Comparison of ENCODE assay signal across 32 cellular contexts in the genomic region with DNA sequence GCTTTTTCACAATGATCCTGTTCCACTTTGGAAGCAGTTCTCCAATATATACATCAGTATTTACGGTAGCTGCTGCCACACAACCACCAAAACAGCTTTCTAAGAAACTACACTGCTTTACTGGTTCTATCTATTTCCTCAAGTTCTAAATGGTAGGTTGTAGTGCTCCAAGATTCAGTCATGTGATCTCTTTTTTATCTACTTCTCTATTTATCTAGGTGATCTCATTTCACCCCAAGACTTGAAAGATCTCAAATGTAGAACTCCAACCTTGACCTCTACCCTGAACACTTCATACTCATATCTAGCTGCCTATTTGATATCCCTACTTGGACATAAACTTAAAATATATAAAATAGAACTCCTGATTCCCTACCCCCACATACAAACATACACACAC.
"Had no signal": no experiment of that assay in that cellular context is flagged by ENCODE, and none has a peak within 500 bp of the region (broad histone marks: within the 10 kb centered on the region; RNA-seq: fewer than 3 reads in every experiment).

No MANE protein-coding gene starts in this region.

- H3K27me3 ChIP-seq: brain microvascular endothelial cell, esophagus muscularis mucosa, foreskin keratinocyte, gastrocnemius medialis, heart left ventricle had no signal

- ATAC-seq: activated CD4-positive, CD25-positive, alpha-beta regulatory T cell treated with anti-CD3 and anti-CD28 coated beads, Interleukin-2, amount 50 U/mL, for 24 hours; activated CD8-positive, alpha-beta T cell treated with anti-CD3 and anti-CD28 coated beads for 36 hours; activated T-cell treated with anti-CD3 and anti-CD28 coated beads, Interleukin-2, amount 50 U/mL, for 4 hours; activated T-helper 17 cell treated with anti-CD3 and anti-CD28 coated beads, Interleukin-2, amount 50 U/mL, for 72 hours; effector memory CD8-positive, alpha-beta T cell; foreskin keratinocyte; gastrocnemius medialis; heart left ventricle; T-helper 17 cell had no signal

- H3K4me1 ChIP-seq: gastrocnemius medialis had no signal

- DNase-seq: activated B cell treated with CpG ODN at 0.5 μM for 24 hours; activated CD4-positive, alpha-beta T cell treated with anti-CD3 and anti-CD28 coated beads for 48 hours; activated CD4-positive, alpha-beta T cell treated with anti-CD3 and anti-CD28 coated beads, Interleukin-2, amount 50 U/mL, for 1 hour; activated CD4-positive, alpha-beta T cell treated with anti-CD3 and anti-CD28 coated beads, Interleukin-2, amount 50 U/mL, for 48 hours; activated CD8-positive, alpha-beta memory T cell treated with anti-CD3 and anti-CD28 coated beads for 24 hours; activated CD8-positive, alpha-beta T cell treated with anti-CD3 and anti-CD28 coated beads for 36 hours; activated effector memory CD4-positive, alpha-beta T cell treated with Interleukin-2 at 50 U/mL for 16 hours; activated gamma-delta T cell treated with Interleukin-2 at 50 U/mL for 16 hours; activated naive CD4-positive, alpha-beta T cell treated with anti-CD3 and anti-CD28 coated beads, Interleukin-2, amount 50 U/mL, for 16 hours; activated naive CD4-positive, alpha-beta T cell treated with Interleukin-2 at 50 U/mL for 16 hours; activated T-cell treated with anti-CD3 and anti-CD28 coated beads, Interleukin-2, amount 50 U/mL, for 4 hours; amniotic stem cell; anterior cingulate cortex; brain microvascular endothelial cell; dorsolateral prefrontal cortex; effector memory CD8-positive, alpha-beta T cell; erythroblast; gastrocnemius medialis; glutamatergic neuron; heart left ventricle; T-helper 17 cell; T1000; WERI-Rb-1 had no signal

- H3K27ac ChIP-seq: brain microvascular endothelial cell, dorsolateral prefrontal cortex, esophagus muscularis mucosa, foreskin keratinocyte, gastrocnemius medialis, heart left ventricle, WERI-Rb-1 had no signal

- H3K27ac Mint-ChIP-seq: activated B cell treated with CpG ODN at 0.5 μM for 24 hours; activated CD8-positive, alpha-beta T cell treated with anti-CD3 and anti-CD28 coated beads for 36 hours; activated naive CD8-positive, alpha-beta T cell; dendritic cell treated with granulocyte-macrophage colony-stimulating factor and Interleukin-4, amounts not matched to agents 40 ng/mL and 50 ng/mL, for 4 days; effector memory CD8-positive, alpha-beta T cell; T-helper 17 cell; T-helper 2 cell treated with Interferon-gamma antibody and Interleukin-4, amounts not matched to agents 5 μg/mL and 100 μg/mL, for 36 hours had no signal

- H3K9me3 Mint-ChIP-seq: activated T-helper 17 cell treated with anti-CD3 and anti-CD28 coated beads, Interleukin-2, amount 50 U/mL, for 72 hours; central memory CD8-positive, alpha-beta T cell; dendritic cell treated with granulocyte-macrophage colony-stimulating factor and Interleukin-4, amounts not matched to agents 40 ng/mL and 50 ng/mL, for 4 days; effector memory CD8-positive, alpha-beta T cell had no signal

- H3K36me3 ChIP-seq: brain microvascular endothelial cell, esophagus muscularis mucosa, gastrocnemius medialis, heart left ventricle, WERI-Rb-1 had no signal

- H3K9me3 ChIP-seq: esophagus muscularis mucosa, gastrocnemius medialis had no signal

- H3K4me3 ChIP-seq: coronary artery, dorsolateral prefrontal cortex, esophagus muscularis mucosa, gastrocnemius medialis, heart left ventricle had no signal

- H3K4me3 Mint-ChIP-seq: activated B cell treated with CpG ODN at 0.5 μM for 24 hours; activated CD8-positive, alpha-beta T cell treated with anti-CD3 and anti-CD28 coated beads for 36 hours; activated naive CD8-positive, alpha-beta T cell; activated T-cell treated with anti-CD3 and anti-CD28 coated beads, Interleukin-2, amount 50 U/mL, for 4 hours; activated T-helper 17 cell treated with anti-CD3 and anti-CD28 coated beads, Interleukin-2, amount 50 U/mL, for 72 hours; central memory CD8-positive, alpha-beta T cell; dendritic cell treated with granulocyte-macrophage colony-stimulating factor and Interleukin-4, amounts not matched to agents 40 ng/mL and 50 ng/mL, for 4 days; effector memory CD8-positive, alpha-beta T cell; T-helper 17 cell; T-helper 2 cell treated with Interferon-gamma antibody and Interleukin-4, amounts not matched to agents 5 μg/mL and 100 μg/mL, for 36 hours had no signal

- H3K27me3 Mint-ChIP-seq: activated B cell treated with CpG ODN at 0.5 μM for 24 hours; activated CD8-positive, alpha-beta T cell treated with anti-CD3 and anti-CD28 coated beads for 36 hours; activated naive CD8-positive, alpha-beta T cell; activated T-helper 17 cell treated with anti-CD3 and anti-CD28 coated beads, Interleukin-2, amount 50 U/mL, for 72 hours; central memory CD8-positive, alpha-beta T cell; dendritic cell treated with granulocyte-macrophage colony-stimulating factor and Interleukin-4, amounts not matched to agents 40 ng/mL and 50 ng/mL, for 4 days; effector memory CD8-positive, alpha-beta T cell; T-helper 17 cell had no signal
